ENCODE assay signal across 8 cellular contexts in the genomic region with DNA sequence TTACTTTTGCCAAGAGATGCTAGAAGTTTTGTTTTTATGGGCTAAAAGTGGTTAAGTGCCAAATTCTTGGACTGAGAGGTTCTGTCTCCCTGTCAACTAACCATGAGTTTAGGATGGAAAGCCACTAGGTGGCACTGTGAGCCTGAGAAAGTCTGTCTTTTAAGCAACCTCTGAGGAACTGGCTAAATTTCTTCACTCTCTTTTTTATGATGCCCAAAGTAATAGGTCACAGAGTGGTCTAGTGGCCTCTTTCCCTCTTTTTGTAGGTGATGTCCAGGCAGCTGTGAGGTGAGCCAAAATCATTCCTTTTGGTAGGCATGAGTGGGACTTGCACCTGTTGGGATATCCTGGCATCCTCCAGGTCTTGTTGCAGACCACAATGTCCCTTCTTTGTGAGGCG. TPM values are rescaled to one million over a fixed set of nuclear protein-coding genes. Genes with fewer than 3 reads are reported as not detected.
DNase-seq lines count a peak whose midpoint lies in the region; ATAC-seq and TF ChIP-seq lines count a peak whose summit lies in the region.

No MANE protein-coding gene starts in this region.

- no peaks in the 10 kb centered on the region for H3K9me3 ChIP-seq in cardiac muscle cell (ENCODE audit: low read depth)

- peak; percentile 70 for ATAC-seq in GM19324 (IDR thresholded peaks at IDR 0.05; ENCODE audit: low FRiP score, unreplicated experiment)
- ATAC-seq in activated naive CD8-positive, alpha-beta T cell treated with anti-CD3 and anti-CD28 coated beads, Interleukin-2, amount 10 ng/mL, durations not matched to agents 7 days and 5 days (ENCODE audit: low read depth) = peak; percentile 66

- TF ChIP-seq POLR2A in NB4 (IDR thresholded peaks at IDR 0.05; ENCODE audit: extremely low read depth, insufficient read length) = no peak

- no peaks in the 10 kb centered on the region for H3K4me1 Mint-ChIP-seq in activated naive CD8-positive, alpha-beta T cell treated with anti-CD3 and anti-CD28 coated beads, Interleukin-2, amount 10 ng/mL, durations not matched to agents 7 days and 5 days

- H3K4me1 ChIP-seq in cardiac muscle cell (ENCODE audit: low read depth) = no peaks in the 10 kb centered on the region

- H3K27me3 Mint-ChIP-seq in activated naive CD8-positive, alpha-beta T cell treated with anti-CD3 and anti-CD28 coated beads, Interleukin-2, amount 10 ng/mL, durations not matched to agents 7 days and 5 days = no peaks in the 10 kb centered on the region

- TF ChIP-seq CTCF in NB4 (IDR thresholded peaks at IDR 0.05; ENCODE audit: low read depth, low read length) (peak; percentile 88), cardiac muscle cell (IDR thresholded peaks at IDR 0.05; ENCODE audit: low read depth, low read length) (peak; percentile 66)

- DNase-seq in AG20443 (ENCODE audit: low spot score) (peak; percentile 75), NB4 (ENCODE audit: low read depth) (peak; percentile 87), SKM-1 treated with dmso at 0.1 percent for 144 hours (lab: John Stamatoyannopoulos, UW; ENCODE audit: unreplicated experiment) (peak; percentile 72), cardiac muscle cell (ENCODE audit: low read depth in 1 of 2, low spot score in 1 of 2) (peak; percentile 87 to 90), retina (peak; percentile 69), mesenteric fat pad (ENCODE audit: low spot score) (no peak)
- DNase-seq in activated naive CD8-positive, alpha-beta T cell treated with anti-CD3 and anti-CD28 coated beads, Interleukin-2, amount 10 ng/mL, durations not matched to agents 7 days and 5 days = peak; percentile 45

- no peak overlapping the region for H3K27ac ChIP-seq in cardiac muscle cell

- no peak overlapping the region for H3K4me3 Mint-ChIP-seq in activated naive CD8-positive, alpha-beta T cell treated with anti-CD3 and anti-CD28 coated beads, Interleukin-2, amount 10 ng/mL, durations not matched to agents 7 days and 5 days

- H3K4me3 ChIP-seq in NB4 (ENCODE audit: low read depth, low read length) (no peak overlapping the region), cardiac muscle cell (no peak overlapping the region)

- POLR2A ChIA-PET in activated naive CD8-positive, alpha-beta T cell treated with anti-CD3 and anti-CD28 coated beads, Interleukin-2, amount 10 ng/mL, durations not matched to agents 7 days and 5 days (lab: Charles Lee) = interaction anchor here (0.5 kb wide), 1 partner anchor 520 kb away, joined by 4 read pairs; no protein-coding TSS in a partner anchor

- peaks cover 41% of the 10 kb centered on the region for H3K36me3 Mint-ChIP-seq in activated naive CD8-positive, alpha-beta T cell treated with anti-CD3 and anti-CD28 coated beads, Interleukin-2, amount 10 ng/mL, durations not matched to agents 7 days and 5 days

- peaks cover 22% of the 10 kb centered on the region for H3K36me3 ChIP-seq in cardiac muscle cell

- no peaks in the 10 kb centered on the region for H3K27me3 ChIP-seq in cardiac muscle cell

- H3K27ac Mint-ChIP-seq in activated naive CD8-positive, alpha-beta T cell treated with anti-CD3 and anti-CD28 coated beads, Interleukin-2, amount 10 ng/mL, durations not matched to agents 7 days and 5 days = no peak overlapping the region

- peaks cover 3% of the 10 kb centered on the region for H3K9me3 Mint-ChIP-seq in activated naive CD8-positive, alpha-beta T cell treated with anti-CD3 and anti-CD28 coated beads, Interleukin-2, amount 10 ng/mL, durations not matched to agents 7 days and 5 days

RNA-seq across cellular contexts. Expression of a gene that starts 56.8 kb away (rescaled TPM):
- 100 to 1,000 TPM; 132 to 148 TPM for total RNA-seq in activated naive CD8-positive, alpha-beta T cell treated with anti-CD3 and anti-CD28 coated beads, Interleukin-2, amount 10 ng/mL, durations not matched to agents 7 days and 5 days
- total RNA-seq in cardiac muscle cell (172 and 187 TPM in 2 replicates), mesenteric fat pad (193 TPM)
- 113 and 114 TPM in 2 replicates for polyA plus RNA-seq in cardiac muscle cell
